ENCODE assay signal across 25 cellular contexts in genomic region chr4:109928327-109929045, GRCh38. TPM values are rescaled to one million over a fixed set of nuclear protein-coding genes. Genes with fewer than 3 reads are reported as not detected.
"Had no signal": no experiment of that assay in that cellular context is flagged by ENCODE, and none has a peak within 500 bp of the region (broad histone marks: within the 10 kb centered on the region; RNA-seq: fewer than 3 reads in every experiment).

No MANE protein-coding gene starts in this region.

- H3K27ac Mint-ChIP-seq: activated CD8-positive, alpha-beta T cell treated with anti-CD3 and anti-CD28 coated beads, Interleukin-2, amount 10 ng/mL, durations not matched to agents 7 days and 5 days; activated naive CD8-positive, alpha-beta T cell treated with anti-CD3 and anti-CD28 coated beads, Interleukin-2, amount 10 ng/mL, durations not matched to agents 7 days and 5 days; T-cell had no signal

- H3K36me3 ChIP-seq: cardiac muscle cell, MG63, WERI-Rb-1 had no signal

- H3K27me3 Mint-ChIP-seq: brain, T-cell had no signal

- H3K9me3 Mint-ChIP-seq: activated naive CD8-positive, alpha-beta T cell treated with anti-CD3 and anti-CD28 coated beads, Interleukin-2, amount 10 ng/mL, durations not matched to agents 7 days and 5 days; brain; T-cell had no signal

- H3K27me3 ChIP-seq: cardiac muscle cell, MG63 had no signal

- DNase-seq: activated CD4-positive, alpha-beta T cell treated with anti-CD3 and anti-CD28 coated beads for 4 hours; activated CD8-positive, alpha-beta memory T cell treated with anti-CD3 and anti-CD28 coated beads, Interleukin-2, amount 50 U/mL, for 48 hours; activated CD8-positive, alpha-beta T cell treated with anti-CD3 and anti-CD28 coated beads, Interleukin-2, amount 10 ng/mL, durations not matched to agents 7 days and 5 days; activated naive CD4-positive, alpha-beta T cell treated with anti-CD3 and anti-CD28 coated beads, Interleukin-2, amount 50 U/mL, for 16 hours; activated naive CD8-positive, alpha-beta T cell treated with anti-CD3 and anti-CD28 coated beads, Interleukin-2, amount 10 ng/mL, durations not matched to agents 7 days and 5 days; activated T-cell treated with anti-CD3 and anti-CD28 coated beads, Interleukin-2, amount 50 U/mL, for 1 hour; aorta; MG63; MV-4-11; NCI-H1092 treated with DMSO at 0.1 percent for 48 hours; NCI-H1417 treated with DMSO at 0.1 percent for 48 hours; NCI-H1694 treated with DMSO at 0.1 percent for 48 hours; NCI-H2029 treated with DMSO at 0.1 percent for 48 hours; NCI-H345; NCI-H510A; NCI-H526 treated with DMSO at 0.1 percent for 48 hours; NCI-H82; SIG-M5; T-cell; T-helper 2 cell; WERI-Rb-1 had no signal

- H3K36me3 Mint-ChIP-seq: activated naive CD8-positive, alpha-beta T cell treated with anti-CD3 and anti-CD28 coated beads, Interleukin-2, amount 10 ng/mL, durations not matched to agents 7 days and 5 days; brain; T-cell had no signal

- H3K9me3 ChIP-seq: MG63 had no signal

- ATAC-seq: activated CD4-positive, CD25-positive, alpha-beta regulatory T cell treated with anti-CD3 and anti-CD28 coated beads, Interleukin-2, amount 50 U/mL, for 24 hours; activated CD8-positive, alpha-beta T cell treated with anti-CD3 and anti-CD28 coated beads, Interleukin-2, amount 10 ng/mL, durations not matched to agents 7 days and 5 days; T-cell had no signal

- H3K4me1 Mint-ChIP-seq: activated naive CD8-positive, alpha-beta T cell treated with anti-CD3 and anti-CD28 coated beads, Interleukin-2, amount 10 ng/mL, durations not matched to agents 7 days and 5 days had no signal

- H3K4me3 ChIP-seq: cardiac muscle cell, MG63 had no signal

- H3K4me3 Mint-ChIP-seq: activated CD8-positive, alpha-beta T cell treated with anti-CD3 and anti-CD28 coated beads, Interleukin-2, amount 10 ng/mL, durations not matched to agents 7 days and 5 days; activated naive CD8-positive, alpha-beta T cell treated with anti-CD3 and anti-CD28 coated beads, Interleukin-2, amount 10 ng/mL, durations not matched to agents 7 days and 5 days; T-cell had no signal

- H3K27ac ChIP-seq: cardiac muscle cell, WERI-Rb-1 had no signal

RNA-seq across cellular contexts. Expression of gene EGF, which starts 15.8 kb away (rescaled TPM):
- total RNA-seq: activated CD8-positive, alpha-beta T cell treated with anti-CD3 and anti-CD28 coated beads, Interleukin-2, amount 10 ng/mL, durations not matched to agents 7 days and 5 days; activated naive CD8-positive, alpha-beta T cell treated with anti-CD3 and anti-CD28 coated beads, Interleukin-2, amount 10 ng/mL, durations not matched to agents 7 days and 5 days; OCI-LY7 had no signal
